Comparison of ENCODE assay signal across 11 cellular contexts in genomic region chr3:130348258-130348657, GRCh38. TPM values are rescaled to one million over a fixed set of nuclear protein-coding genes. Genes with fewer than 3 reads are reported as not detected.
"Had no signal": no experiment of that assay in that cellular context is flagged by ENCODE, and none has a peak within 500 bp of the region (broad histone marks: within the 10 kb centered on the region; RNA-seq: fewer than 3 reads in every experiment).

No MANE protein-coding gene starts in this region.

RNA-seq across cellular contexts. Expression of gene COL6A5, which starts 2.8 kb away (rescaled TPM):
- total RNA-seq: activated B cell treated with CpG ODN at 0.5 μM for 24 hours; activated CD4-positive, alpha-beta memory T cell treated with anti-CD3 and anti-CD28 coated beads for 36 hours; activated CD4-positive, alpha-beta T cell treated with anti-CD3 and anti-CD28 coated beads for 36 hours; activated CD4-positive, alpha-beta T cell treated with anti-CD3 and anti-CD28 coated beads, Interleukin-2, amount 10 ng/mL, durations not matched to agents 24 days and 14 days; activated CD4-positive, alpha-beta T cell treated with anti-CD3 and anti-CD28 coated beads, Interleukin-2, amount 10 ng/mL, durations not matched to agents 7 days and 5 days; activated CD8-positive, alpha-beta memory T cell treated with anti-CD3 and anti-CD28 coated beads for 36 hours; activated CD8-positive, alpha-beta T cell treated with anti-CD3 and anti-CD28 coated beads for 36 hours; activated CD8-positive, alpha-beta T cell treated with anti-CD3 and anti-CD28 coated beads, Interleukin-2, amount 10 ng/mL, durations not matched to agents 7 days and 5 days; T-helper 17 cell; T-helper 2 cell treated with Interferon-gamma antibody and Interleukin-4, amounts not matched to agents 100 ng/mL and 5 ng/mL, for 36 hours; WTC11 had no signal
